Comparison of ENCODE assay signal across 8 cellular contexts in the genomic region with DNA sequence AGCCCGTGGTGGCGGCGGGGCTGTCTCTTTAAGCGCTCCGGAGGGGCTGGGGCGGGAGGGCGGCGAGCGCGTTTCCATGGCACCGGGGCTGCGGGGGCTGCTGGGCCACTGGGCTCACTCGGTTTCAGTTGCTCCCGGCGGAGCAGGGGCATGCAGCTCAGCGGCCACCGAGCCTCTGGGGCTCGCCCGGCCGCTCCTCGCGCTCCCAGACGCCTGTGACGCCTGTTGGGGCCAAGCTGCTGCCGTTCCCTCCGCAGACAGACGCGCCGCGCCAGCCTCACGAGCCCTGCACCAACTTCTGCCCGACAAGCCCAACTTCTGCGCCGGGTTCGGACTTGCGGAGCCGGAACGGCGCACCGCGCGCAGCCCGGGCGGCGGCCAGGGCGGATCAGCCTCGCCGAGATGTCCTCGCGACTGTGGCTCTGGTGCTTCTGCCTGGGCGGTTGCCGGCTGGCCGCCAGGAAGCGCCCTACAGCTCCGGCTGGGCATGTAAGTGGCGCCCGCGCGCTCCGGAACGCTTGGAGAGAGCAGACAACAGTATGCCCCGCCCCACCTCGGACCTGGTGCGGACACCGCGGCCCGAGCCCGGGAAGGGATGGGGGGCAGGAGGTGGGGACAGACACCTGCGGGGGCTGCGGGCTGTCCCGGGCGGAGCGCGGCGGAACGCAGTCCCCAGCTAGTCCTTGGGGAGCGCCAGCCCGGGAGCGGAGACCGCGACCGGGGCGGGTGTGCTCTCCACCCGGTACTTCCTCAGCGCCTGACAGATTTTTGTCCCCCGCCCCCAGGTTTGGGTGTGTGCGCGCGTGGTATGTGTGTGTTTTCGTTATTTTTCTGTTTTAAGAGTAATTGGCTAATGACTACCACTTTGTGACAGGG.
DNase-seq lines count a peak whose midpoint lies in the region; ATAC-seq and TF ChIP-seq lines count a peak whose summit lies in the region.

No MANE protein-coding gene starts in this region.

- 0% methylated on average over 10 of the region's 90 CpGs for WGBS in right lobe of liver (ENCODE audit: insufficient coverage, low coverage, low lambda C conversion rate, missing lambda C conversion rate)

- H3K9ac ChIP-seq in MM.1S (ENCODE audit: low read length), result peak overlapping the region; percentile 60
- no peak overlapping the region for H3K9ac ChIP-seq in duodenal mucosa (ENCODE audit: low read depth in 1 of 2, low read length in 2 of 2)
- H3K9ac ChIP-seq in stomach smooth muscle (ENCODE audit: low read length in 2 of 2), result no peak overlapping the region

- TF ChIP-seq POLR2A in right lobe of liver (IDR thresholded peaks at IDR 0.05), result no peak

- TF ChIP-seq CTCF in GM12873 (IDR thresholded peaks at IDR 0.05; ENCODE audit: insufficient read depth, low read depth, low read length, missing control alignments) (peak; percentile 50), HFF-Myc (IDR thresholded peaks at IDR 0.05; ENCODE audit: low read depth, low read length, missing control alignments) (peak; percentile 43), MM.1S (IDR thresholded peaks at IDR 0.05; ENCODE audit: low read length) (peak; percentile 67), right lobe of liver (IDR thresholded peaks at IDR 0.05) (peak; percentile 24 to 49 (median 40))

- H3K36me3 ChIP-seq in ACC112 (ENCODE audit: insufficient read depth, low read length) (no peaks in the 10 kb centered on the region), MM.1S (replicated peaks; ENCODE audit: insufficient read depth, low read length) (no peaks in the 10 kb centered on the region), duodenal mucosa (ENCODE audit: control insufficient read depth in 1 of 2, insufficient read depth in 2 of 2, low read length in 2 of 2) (no peaks in the 10 kb centered on the region), right lobe of liver (no peaks in the 10 kb centered on the region), stomach smooth muscle (ENCODE audit: control insufficient read depth in 2 of 2, insufficient read depth in 2 of 2, low read length in 2 of 2) (no peaks in the 10 kb centered on the region)

- ATAC-seq in right lobe of liver, result peak; percentile 89 to 98 (median 96)

- H3F3A ChIP-seq in MM.1S (ENCODE audit: insufficient read depth, low read length), result peaks cover 29% of the 10 kb centered on the region

- H4K20me1 ChIP-seq in MM.1S (ENCODE audit: insufficient read depth, low read length), result no peaks in the 10 kb centered on the region

- no peak overlapping the region for H3K27ac ChIP-seq in ACC112 (ENCODE audit: low read depth, low read length)
- peak overlapping the region; percentile 66; the same call in 1 of the 2 replicates for H3K27ac ChIP-seq in MM.1S (ENCODE audit: low read length)
- no peak overlapping the region for H3K27ac ChIP-seq in duodenal mucosa (ENCODE audit: low read depth, low read length)
- peak overlapping the region in 1 of 3 donors; percentile 53 for H3K27ac ChIP-seq in right lobe of liver
- no peak overlapping the region for H3K27ac ChIP-seq in stomach smooth muscle (ENCODE audit: low read length)

- H3K79me2 ChIP-seq in ACC112 (ENCODE audit: control insufficient read depth, insufficient read depth, low read length, unreplicated experiment) (no peaks in the 10 kb centered on the region), MM.1S (ENCODE audit: low read length) (peaks cover 3% of the 10 kb centered on the region; the same call in 1 of the 2 replicates)

- H3K4me1 ChIP-seq in ACC112 (ENCODE audit: control insufficient read depth, insufficient read depth, low read length, unreplicated experiment), result peaks cover 5% of the 10 kb centered on the region
- H3K4me1 ChIP-seq in MM.1S (ENCODE audit: low read length), result peaks cover 10% of the 10 kb centered on the region
- peaks cover 9 to 17% of the 10 kb centered on the region in 2 donors for H3K4me1 ChIP-seq in duodenal mucosa (ENCODE audit: control insufficient read depth in 1 of 2, insufficient read depth in 2 of 2, low read length in 2 of 2)
- H3K4me1 ChIP-seq in right lobe of liver, result peaks cover 0 to 19% (median 0%) of the 10 kb centered on the region in 4 donors
- H3K4me1 ChIP-seq in stomach smooth muscle (ENCODE audit: control insufficient read depth, insufficient read depth, low read length), result peaks cover 12% of the 10 kb centered on the region

- H3K9me3 ChIP-seq in MM.1S (replicated peaks; ENCODE audit: insufficient read depth, low read length), result no peaks in the 10 kb centered on the region
- H3K9me3 ChIP-seq in duodenal mucosa (ENCODE audit: control insufficient read depth in 1 of 2, low read length in 2 of 2), result no peaks in the 10 kb centered on the region
- H3K9me3 ChIP-seq in right lobe of liver, result no peaks in the 10 kb centered on the region
- no peaks in the 10 kb centered on the region for H3K9me3 ChIP-seq in stomach smooth muscle (ENCODE audit: control insufficient read depth in 2 of 2, low read length in 2 of 2)

- peak overlapping the region; percentile 88 for H3K4me3 ChIP-seq in ACC112 (ENCODE audit: low read depth, low read length)
- peak overlapping the region; percentile 42 for H3K4me3 ChIP-seq in HFF-Myc (replicated peaks; ENCODE audit: low read depth, low read length)
- peak overlapping the region; percentile 70 for H3K4me3 ChIP-seq in MM.1S (ENCODE audit: low read length)
- peak overlapping the region; percentile 65 to 68 for H3K4me3 ChIP-seq in duodenal mucosa (ENCODE audit: low read depth in 1 of 2, low read length in 2 of 2)
- H3K4me3 ChIP-seq in right lobe of liver, result peak overlapping the region; percentile 57 to 58 (median 57)
- peak overlapping the region; percentile 34 to 79 for H3K4me3 ChIP-seq in stomach smooth muscle (ENCODE audit: low read length in 2 of 2)

- peak overlapping the region; percentile 90 for H3K4me2 ChIP-seq in MM.1S (ENCODE audit: low read depth, low read length)

- peak overlapping the region; percentile 84 for H2AFZ ChIP-seq in ACC112 (ENCODE audit: low read length, unreplicated experiment)
- H2AFZ ChIP-seq in MM.1S (ENCODE audit: low read length), result peak overlapping the region; percentile 81

- intact Hi-C loops in right lobe of liver (cut with DNase I), result no loop called here

- peak; percentile 15 for DNase-seq in HFF-Myc (ENCODE audit: extremely low read depth, low read depth)
- peak; percentile 91 for DNase-seq in MM.1S
- peak; percentile 40 for DNase-seq in SKM-1 (lab: John Stamatoyannopoulos, UW; ENCODE audit: unreplicated experiment)
- peak; percentile 80 to 90 (median 88) for DNase-seq in right lobe of liver

- H3K9me2 ChIP-seq in MM.1S (replicated peaks; ENCODE audit: insufficient read depth, low read length), result no peaks in the 10 kb centered on the region

- H3K27me3 ChIP-seq in ACC112 (ENCODE audit: insufficient read depth, low read length) (peaks cover 62% of the 10 kb centered on the region), MM.1S (replicated peaks; ENCODE audit: insufficient read depth, low read length) (no peaks in the 10 kb centered on the region), duodenal mucosa (ENCODE audit: control insufficient read depth in 1 of 2, insufficient read depth in 2 of 2, low read length in 2 of 2) (peaks cover 21 to 50% of the 10 kb centered on the region in 2 donors), right lobe of liver (peaks cover 0 to 3% of the 10 kb centered on the region in 2 donors), stomach smooth muscle (ENCODE audit: control insufficient read depth in 1 of 2, insufficient read depth in 2 of 2, low read length in 2 of 2) (peaks cover 0 to 3% of the 10 kb centered on the region in 2 donors)

Comparison
In these comparisons a context has a peak if more than half of its experiments do, and no peak if none do; other contexts are left out.
1. DNase-seq: peak in every context shown above with its lines; median percentile 91 in MM.1S; 88 in right lobe of liver; 40 in SKM-1; 15 in HFF-Myc.